ENCODE assay signal across 16 cellular contexts in the genomic region with DNA sequence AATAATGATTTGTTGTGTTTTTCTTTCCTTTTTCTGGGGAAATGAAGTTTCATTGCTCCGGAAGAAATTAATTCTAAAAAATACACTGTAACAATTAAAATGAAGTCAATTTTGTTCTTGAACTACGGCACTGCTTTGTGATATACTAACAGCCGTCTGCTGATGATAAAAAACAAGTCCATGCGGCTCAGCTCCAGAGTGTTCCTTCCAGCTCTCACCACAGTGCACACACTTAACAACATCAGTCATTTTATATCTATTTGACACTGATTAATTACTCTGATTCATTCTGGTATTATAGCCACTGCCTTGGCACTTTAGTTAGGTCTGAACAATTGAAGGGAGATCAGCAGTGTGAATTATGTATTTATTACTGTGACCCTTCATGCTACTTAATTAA.
DNase-seq lines count a peak whose midpoint lies in the region; ATAC-seq and TF ChIP-seq lines count a peak whose summit lies in the region.
"Had no signal": no experiment of that assay in that cellular context is flagged by ENCODE, and none has a peak within 500 bp of the region (broad histone marks: within the 10 kb centered on the region; RNA-seq: fewer than 3 reads in every experiment).

No MANE protein-coding gene starts in this region.

- DNase-seq in NCI-H446 treated with DMSO at 0.1 percent for 48 hours (lab: John Stamatoyannopoulos, UW) = peak; percentile 15
- DNase-seq in NCI-H446 (lab: John Stamatoyannopoulos, UW) = no peak
- DNase-seq in NCI-H1417 treated with DMSO at 0.1 percent for 48 hours (lab: John Stamatoyannopoulos, UW) = peak; percentile 92
- DNase-seq in WTC11 (ENCODE audit: low spot score) = no peak
- no peak for DNase-seq in left lobe of liver (ENCODE audit: low spot score)
- no peak for DNase-seq in DMS 273 (lab: John Stamatoyannopoulos, UW; ENCODE audit: unreplicated experiment)
- no peak for DNase-seq in SJCRH30
- no peak for DNase-seq in stomach
- DNase-seq: C1 segment of cervical spinal cord, H7, MG63, NCI-H1436, NCI-H2107, NCI-H524 treated with DMSO at 0.1 percent for 48 hours, SHP77 had no signal

- 0 out of 2 replicates have a peak overlapping the region, but pooled peaks have one; percentile 17 for H3K27ac Mint-ChIP-seq in WTC11

- TF ChIP-seq POLR2A in stomach (IDR thresholded peaks at IDR 0.05) = no peak

- no peak for TF ChIP-seq EP300 in stomach (IDR thresholded peaks at IDR 0.05)

- no peaks in the 10 kb centered on the region for H3K27me3 ChIP-seq in SJCRH30
- H3K27me3 ChIP-seq in stomach = no peaks in the 10 kb centered on the region
- H3K27me3 ChIP-seq: MG63 had no signal

- 77 to 88% (median 86%) methylated on average over 4 of the region's 4 CpGs for WGBS in stomach, 5 donors

- H3K9me3 ChIP-seq in SJCRH30 (replicated peaks) = no peaks in the 10 kb centered on the region
- no peaks in the 10 kb centered on the region for H3K9me3 ChIP-seq in stomach
- H3K9me3 ChIP-seq: MG63 had no signal

- intact Hi-C loops in stomach (cut with DNase I; ENCODE audit: low total_unique reads) = no loop called here

- H3K4me3 ChIP-seq in SJCRH30 (no peak overlapping the region), stomach (no peak overlapping the region)
- H3K4me3 ChIP-seq: MG63 had no signal

- CTCF ChIA-PET in WTC11 (lab: Charles Lee) = no interaction called here

- TF ChIP-seq CTCF in WTC11 (IDR thresholded peaks at IDR 0.05) = no peak
- TF ChIP-seq CTCF in stomach (IDR thresholded peaks at IDR 0.05) = no peak

- H3K9me3 Mint-ChIP-seq in WTC11 = peaks cover 4% of the 10 kb centered on the region; the same call in 1 of the 2 replicates

- H3K36me3 Mint-ChIP-seq in WTC11 = no peaks in the 10 kb centered on the region; the same call in 1 of the 2 replicates

- no peak overlapping the region for H3K4me3 Mint-ChIP-seq in WTC11

- H3K4me1 Mint-ChIP-seq in WTC11 = peaks cover 27% of the 10 kb centered on the region

- H3K4me1 ChIP-seq in SJCRH30 (no peaks in the 10 kb centered on the region), stomach (no peaks in the 10 kb centered on the region)

- ATAC-seq in WTC11 (no peak), left lobe of liver (peak; percentile 70)

- H3K27me3 Mint-ChIP-seq in WTC11 (ENCODE audit: low read depth) = no peaks in the 10 kb centered on the region

- POLR2A ChIA-PET in WTC11 (lab: Charles Lee) = no interaction called here

- H3K36me3 ChIP-seq in SJCRH30 (no peaks in the 10 kb centered on the region), stomach (peaks cover 0 to 18% (median 4%) of the 10 kb centered on the region in 4 donors)
- H3K36me3 ChIP-seq: MG63 had no signal

- H3K27ac ChIP-seq in SJCRH30 (no peak overlapping the region), stomach (no peak overlapping the region)
- H3K27ac ChIP-seq: KMS-11 had no signal

TF ChIP-seq in WTC11, 78 proteins besides CTCF, POLR2A, EP300 and RAD21:
- TF ChIP-seq, protein P1, sequence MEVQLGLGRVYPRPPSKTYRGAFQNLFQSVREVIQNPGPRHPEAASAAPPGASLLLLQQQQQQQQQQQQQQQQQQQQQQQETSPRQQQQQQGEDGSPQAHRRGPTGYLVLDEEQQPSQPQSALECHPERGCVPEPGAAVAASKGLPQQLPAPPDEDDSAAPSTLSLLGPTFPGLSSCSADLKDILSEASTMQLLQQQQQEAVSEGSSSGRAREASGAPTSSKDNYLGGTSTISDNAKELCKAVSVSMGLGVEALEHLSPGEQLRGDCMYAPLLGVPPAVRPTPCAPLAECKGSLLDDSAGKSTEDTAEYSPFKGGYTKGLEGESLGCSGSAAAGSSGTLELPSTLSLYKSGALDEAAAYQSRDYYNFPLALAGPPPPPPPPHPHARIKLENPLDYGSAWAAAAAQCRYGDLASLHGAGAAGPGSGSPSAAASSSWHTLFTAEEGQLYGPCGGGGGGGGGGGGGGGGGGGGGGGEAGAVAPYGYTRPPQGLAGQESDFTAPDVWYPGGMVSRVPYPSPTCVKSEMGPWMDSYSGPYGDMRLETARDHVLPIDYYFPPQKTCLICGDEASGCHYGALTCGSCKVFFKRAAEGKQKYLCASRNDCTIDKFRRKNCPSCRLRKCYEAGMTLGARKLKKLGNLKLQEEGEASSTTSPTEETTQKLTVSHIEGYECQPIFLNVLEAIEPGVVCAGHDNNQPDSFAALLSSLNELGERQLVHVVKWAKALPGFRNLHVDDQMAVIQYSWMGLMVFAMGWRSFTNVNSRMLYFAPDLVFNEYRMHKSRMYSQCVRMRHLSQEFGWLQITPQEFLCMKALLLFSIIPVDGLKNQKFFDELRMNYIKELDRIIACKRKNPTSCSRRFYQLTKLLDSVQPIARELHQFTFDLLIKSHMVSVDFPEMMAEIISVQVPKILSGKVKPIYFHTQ (CRISPR knock-in tag; IDR thresholded peaks at IDR 0.05) = no peak

Comparison
In these comparisons a context has a peak if more than half of its experiments do, and no peak if none do; other contexts are left out.
1. DNase-seq: peak in NCI-H446 treated with DMSO at 0.1 percent for 48 hours (single experiment) and NCI-H1417 treated with DMSO at 0.1 percent for 48 hours (single experiment); none in NCI-H446 (0 of 2), WTC11 (single experiment), left lobe of liver (single experiment), DMS 273 (single experiment), SJCRH30 (0 of 2) and stomach (single experiment).